In genomic region chr19:19597809-19598306, GRCh38 we compare ENCODE assay signal across 8 cellular contexts. TPM values are rescaled to one million over a fixed set of nuclear protein-coding genes. Genes with fewer than 3 reads are reported as not detected.
A peak's percentile ranks its signal among the peaks of the same experiment; 100 is the strongest.
DNase-seq lines count a peak whose midpoint lies in the region; ATAC-seq and TF ChIP-seq lines count a peak whose summit lies in the region.

No MANE protein-coding gene starts in this region.

- CTCF ChIA-PET in WTC11 (lab: Charles Lee): interaction anchor here (0.9 kb wide), 1 partner anchor 44 kb away, joined by 3 read pairs; no protein-coding TSS in a partner anchor

- H3K36me3 Mint-ChIP-seq in activated T-helper 1 cell treated with anti-CD3 and anti-CD28 coated beads, Interleukin-12 subunit alpha, Interleukin-12 subunit beta, Interleukin-2, Interleukin-4 antibody, amounts not matched to agents 30 ng/mL and 10 ng/mL and 1 ng/mL, durations not matched to agents 14 hours and 24 hours and 36 hours (ENCODE audit: low read depth): peaks cover 39% of the 10 kb centered on the region
- peaks cover 18% of the 10 kb centered on the region for H3K36me3 Mint-ChIP-seq in stimulated activated naive CD8-positive, alpha-beta T cell treated with anti-CD3 and anti-CD28 coated beads, Interleukin-15, Interleukin-2, amounts not matched to agents 100 ng/mL and 50 ng/mL, for 24 hours (ENCODE audit: low read depth)
- no peaks in the 10 kb centered on the region for H3K36me3 Mint-ChIP-seq in WTC11

- no peaks in the 10 kb centered on the region for H3K9me3 Mint-ChIP-seq in activated T-helper 1 cell treated with anti-CD3 and anti-CD28 coated beads, Interleukin-12 subunit alpha, Interleukin-12 subunit beta, Interleukin-2, Interleukin-4 antibody, amounts not matched to agents 30 ng/mL and 10 ng/mL and 1 ng/mL, durations not matched to agents 14 hours and 24 hours and 36 hours
- no peaks in the 10 kb centered on the region for H3K9me3 Mint-ChIP-seq in stimulated activated naive CD8-positive, alpha-beta T cell treated with anti-CD3 and anti-CD28 coated beads, Interleukin-15, Interleukin-2, amounts not matched to agents 100 ng/mL and 50 ng/mL, for 24 hours
- H3K9me3 Mint-ChIP-seq in WTC11: no peaks in the 10 kb centered on the region

- DNase-seq in activated T-helper 1 cell treated with anti-CD3 and anti-CD28 coated beads, Interleukin-12 subunit alpha, Interleukin-12 subunit beta, Interleukin-2, Interleukin-4 antibody, amounts not matched to agents 30 ng/mL and 10 ng/mL and 1 ng/mL, durations not matched to agents 14 hours and 24 hours and 36 hours (ENCODE audit: low spot score): peak; percentile 73
- no peak for DNase-seq in pons (ENCODE audit: low spot score)
- no peak for DNase-seq in left lobe of liver (ENCODE audit: low spot score)
- DNase-seq in AML-193 (lab: John Stamatoyannopoulos, UW): no peak
- no peak for DNase-seq in WTC11 (ENCODE audit: low spot score)

- peak; percentile 76 for ATAC-seq in GM19463 (IDR thresholded peaks at IDR 0.05; ENCODE audit: unreplicated experiment)
- peak; percentile 57 for ATAC-seq in HG03460 (IDR thresholded peaks at IDR 0.05; ENCODE audit: unreplicated experiment)
- ATAC-seq in left lobe of liver: no peak
- no peak for ATAC-seq in WTC11

- POLR2A ChIA-PET in WTC11 (lab: Charles Lee): no interaction called here

- intact Hi-C loops in activated T-helper 1 cell treated with anti-CD3 and anti-CD28 coated beads, Interleukin-12 subunit alpha, Interleukin-12 subunit beta, Interleukin-2, Interleukin-4 antibody, amounts not matched to agents 30 ng/mL and 10 ng/mL and 1 ng/mL, durations not matched to agents 14 hours and 24 hours and 36 hours (cut with micrococcal nuclease): loop anchor here (1.0 to 2.0 kb wide), 6 partner anchors 9 to 223 kb away; partner anchors contain the start of genes ATP13A1, GMIP, PBX4 and ZNF506

- TF ChIP-seq CTCF in WTC11 (IDR thresholded peaks at IDR 0.05): no peak

- peak overlapping the region; percentile 79 for H3K4me3 Mint-ChIP-seq in activated T-helper 1 cell treated with anti-CD3 and anti-CD28 coated beads, Interleukin-12 subunit alpha, Interleukin-12 subunit beta, Interleukin-2, Interleukin-4 antibody, amounts not matched to agents 30 ng/mL and 10 ng/mL and 1 ng/mL, durations not matched to agents 14 hours and 24 hours and 36 hours
- peak overlapping the region; percentile 70 for H3K4me3 Mint-ChIP-seq in stimulated activated naive CD8-positive, alpha-beta T cell treated with anti-CD3 and anti-CD28 coated beads, Interleukin-15, Interleukin-2, amounts not matched to agents 100 ng/mL and 50 ng/mL, for 24 hours
- H3K4me3 Mint-ChIP-seq in WTC11: no peak overlapping the region

- H3K27ac Mint-ChIP-seq in activated T-helper 1 cell treated with anti-CD3 and anti-CD28 coated beads, Interleukin-12 subunit alpha, Interleukin-12 subunit beta, Interleukin-2, Interleukin-4 antibody, amounts not matched to agents 30 ng/mL and 10 ng/mL and 1 ng/mL, durations not matched to agents 14 hours and 24 hours and 36 hours: peak overlapping the region; percentile 99
- peak overlapping the region; percentile 100 for H3K27ac Mint-ChIP-seq in stimulated activated naive CD8-positive, alpha-beta T cell treated with anti-CD3 and anti-CD28 coated beads, Interleukin-15, Interleukin-2, amounts not matched to agents 100 ng/mL and 50 ng/mL, for 24 hours
- H3K27ac Mint-ChIP-seq in WTC11: no peak overlapping the region

- H3K4me1 Mint-ChIP-seq in activated T-helper 1 cell treated with anti-CD3 and anti-CD28 coated beads, Interleukin-12 subunit alpha, Interleukin-12 subunit beta, Interleukin-2, Interleukin-4 antibody, amounts not matched to agents 30 ng/mL and 10 ng/mL and 1 ng/mL, durations not matched to agents 14 hours and 24 hours and 36 hours (ENCODE audit: low read depth): peaks cover 69% of the 10 kb centered on the region
- peaks cover 82% of the 10 kb centered on the region for H3K4me1 Mint-ChIP-seq in stimulated activated naive CD8-positive, alpha-beta T cell treated with anti-CD3 and anti-CD28 coated beads, Interleukin-15, Interleukin-2, amounts not matched to agents 100 ng/mL and 50 ng/mL, for 24 hours (ENCODE audit: low read depth)
- H3K4me1 Mint-ChIP-seq in WTC11: peaks cover 22% of the 10 kb centered on the region

- no peaks in the 10 kb centered on the region for H3K27me3 Mint-ChIP-seq in activated T-helper 1 cell treated with anti-CD3 and anti-CD28 coated beads, Interleukin-12 subunit alpha, Interleukin-12 subunit beta, Interleukin-2, Interleukin-4 antibody, amounts not matched to agents 30 ng/mL and 10 ng/mL and 1 ng/mL, durations not matched to agents 14 hours and 24 hours and 36 hours (ENCODE audit: insufficient read depth)
- no peaks in the 10 kb centered on the region for H3K27me3 Mint-ChIP-seq in stimulated activated naive CD8-positive, alpha-beta T cell treated with anti-CD3 and anti-CD28 coated beads, Interleukin-15, Interleukin-2, amounts not matched to agents 100 ng/mL and 50 ng/mL, for 24 hours
- no peaks in the 10 kb centered on the region for H3K27me3 Mint-ChIP-seq in WTC11 (ENCODE audit: low read depth)

TF ChIP-seq in WTC11, 78 proteins besides CTCF, POLR2A, EP300 and RAD21 (continues in another document):
- no peak for TF ChIP-seq SOX15 (CRISPR knock-in tag; IDR thresholded peaks at IDR 0.05)
- no peak for TF ChIP-seq FOXP4 (CRISPR knock-in tag; IDR thresholded peaks at IDR 0.05)
- no peak for TF ChIP-seq AR (CRISPR knock-in tag; IDR thresholded peaks at IDR 0.05)
- no peak for TF ChIP-seq ESRRA (CRISPR knock-in tag; IDR thresholded peaks at IDR 0.05; ENCODE audit: borderline replicate concordance)
- no peak for TF ChIP-seq NR2C2 (CRISPR knock-in tag; IDR thresholded peaks at IDR 0.05)

RNA-seq across cellular contexts. Expression of gene PBX4, which starts 20.6 kb away (rescaled TPM):
- total RNA-seq in activated T-helper 1 cell treated with anti-CD3 and anti-CD28 coated beads, Interleukin-12 subunit alpha, Interleukin-12 subunit beta, Interleukin-2, Interleukin-4 antibody, amounts not matched to agents 30 ng/mL and 10 ng/mL and 1 ng/mL, durations not matched to agents 14 hours and 24 hours and 36 hours: 28.0 and 29.6 TPM in 2 replicates
- total RNA-seq in left lobe of liver (0.18 TPM), WTC11 (2021) (3.2 to 4.5 TPM (median 3.5 TPM) in 3 replicates)

RNA-seq across cellular contexts. Expression of gene LPAR2, which starts 30.2 kb away (rescaled TPM):
- total RNA-seq in activated T-helper 1 cell treated with anti-CD3 and anti-CD28 coated beads, Interleukin-12 subunit alpha, Interleukin-12 subunit beta, Interleukin-2, Interleukin-4 antibody, amounts not matched to agents 30 ng/mL and 10 ng/mL and 1 ng/mL, durations not matched to agents 14 hours and 24 hours and 36 hours: 25.8 and 27.4 TPM in 2 replicates
- total RNA-seq in left lobe of liver: 1.3 TPM
- total RNA-seq in WTC11 (2021): 42.9 to 45.1 TPM (median 44.5 TPM) in 3 replicates

RNA-seq across cellular contexts. Expression of gene GMIP, which starts 45.6 kb away (rescaled TPM):
- 67.8 and 71.6 TPM in 2 replicates for total RNA-seq in activated T-helper 1 cell treated with anti-CD3 and anti-CD28 coated beads, Interleukin-12 subunit alpha, Interleukin-12 subunit beta, Interleukin-2, Interleukin-4 antibody, amounts not matched to agents 30 ng/mL and 10 ng/mL and 1 ng/mL, durations not matched to agents 14 hours and 24 hours and 36 hours
- total RNA-seq in left lobe of liver (3.7 TPM), WTC11 (2021) (19.8 to 23.0 TPM (median 21.9 TPM) in 3 replicates)

RNA-seq across cellular contexts. Expression of gene CILP2, which starts 59.8 kb away (rescaled TPM):
- total RNA-seq in activated T-helper 1 cell treated with anti-CD3 and anti-CD28 coated beads, Interleukin-12 subunit alpha, Interleukin-12 subunit beta, Interleukin-2, Interleukin-4 antibody, amounts not matched to agents 30 ng/mL and 10 ng/mL and 1 ng/mL, durations not matched to agents 14 hours and 24 hours and 36 hours: 0.26 and 0.29 TPM in 2 replicates
- total RNA-seq in left lobe of liver: 0.10 TPM
- 7.9 to 10.6 TPM (median 10.1 TPM) in 3 replicates for total RNA-seq in WTC11 (2021)

Comparison
In these comparisons a context has a peak if more than half of its experiments do, and no peak if none do; other contexts are left out.
1. ATAC-seq: peak in GM19463 (single experiment) and HG03460 (single experiment); none in left lobe of liver (single experiment) and WTC11 (single experiment).
2. RNA of gene LPAR2, which starts 30.2 kb away (total RNA-seq): 42.9 to 45.1 TPM in WTC11 and 25.8 to 27.4 TPM in activated T-helper 1 cell treated with anti-CD3 and anti-CD28 coated beads, Interleukin-12 subunit alpha, Interleukin-12 subunit beta, Interleukin-2, Interleukin-4 antibody, amounts not matched to agents 30 ng/mL and 10 ng/mL and 1 ng/mL, durations not matched to agents 14 hours and 24 hours and 36 hours; 1.3 TPM in left lobe of liver (single experiment); every median in the first group is over 10 times any median in the second.